ENCODE assay signal across 1 cellular context in the genomic region with DNA sequence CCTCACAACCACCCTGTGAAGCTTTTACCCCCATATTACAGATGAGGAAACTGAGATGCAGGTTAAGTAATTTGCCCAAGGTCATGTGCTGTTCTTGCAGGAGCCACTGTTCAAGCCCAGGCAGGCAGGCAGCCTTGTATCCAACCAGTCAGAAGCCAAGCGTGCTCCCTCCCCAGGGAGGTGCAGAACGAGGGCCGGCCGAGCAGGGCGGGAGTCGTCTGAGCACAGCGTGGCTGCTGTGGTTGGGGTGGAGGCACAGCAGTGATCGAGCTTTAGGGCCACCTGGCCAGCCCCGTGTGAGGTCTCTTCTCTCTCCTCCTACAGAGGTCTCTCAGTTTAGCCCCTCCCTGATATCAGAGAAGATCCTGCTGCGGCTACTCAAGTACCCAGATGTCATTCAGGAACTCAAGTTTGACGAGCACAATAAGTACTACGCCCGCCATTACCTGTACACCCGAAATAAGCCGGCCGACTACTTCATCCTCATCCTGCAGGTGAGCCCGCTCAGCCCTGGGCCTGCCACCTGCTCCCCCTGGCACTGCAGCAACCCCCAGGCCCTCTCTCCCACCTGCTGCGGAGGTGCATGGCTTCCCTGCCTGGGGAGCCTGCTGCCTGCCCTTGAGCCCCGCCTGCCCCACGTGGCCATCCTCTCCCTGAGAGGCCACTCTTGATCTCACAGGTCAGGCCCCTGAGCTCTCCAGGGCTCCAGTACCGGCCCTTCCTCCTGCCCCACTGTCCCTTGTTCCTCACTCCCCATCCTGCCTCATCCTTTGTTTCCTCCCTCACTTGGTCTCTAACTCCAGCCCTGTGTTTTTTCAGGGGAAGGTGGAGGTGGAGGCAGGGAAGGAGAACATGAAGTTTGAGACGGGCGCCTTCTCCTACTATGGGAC.
A peak's percentile ranks its signal among the peaks of the same experiment; 100 is the strongest.
TF ChIP-seq lines count a peak whose summit lies in the region.

No MANE protein-coding gene starts in this region.

TF ChIP-seq in HepG2, 621 proteins besides CTCF, POLR2A, EP300 and RAD21:
- TF ChIP-seq ZNF629 (CRISPR knock-in tag; conservative IDR thresholded peaks at IDR 0.05) (peak; percentile 50; the same call in 1 of the 2 replicates), ZNF619 (CRISPR knock-in tag; IDR thresholded peaks at IDR 0.05) (no peak), ZNF768 (CRISPR knock-in tag; IDR thresholded peaks at IDR 0.05) (peak; percentile 64; the same call in 1 of the 2 replicates), ZNF263 (CRISPR knock-in tag; IDR thresholded peaks at IDR 0.05) (no peak), ZNF34 (CRISPR knock-in tag; IDR thresholded peaks at IDR 0.05; ENCODE audit: borderline replicate concordance) (no peak), ZFY (CRISPR knock-in tag; IDR thresholded peaks at IDR 0.05) (no peak)
- TF ChIP-seq, protein P1, sequence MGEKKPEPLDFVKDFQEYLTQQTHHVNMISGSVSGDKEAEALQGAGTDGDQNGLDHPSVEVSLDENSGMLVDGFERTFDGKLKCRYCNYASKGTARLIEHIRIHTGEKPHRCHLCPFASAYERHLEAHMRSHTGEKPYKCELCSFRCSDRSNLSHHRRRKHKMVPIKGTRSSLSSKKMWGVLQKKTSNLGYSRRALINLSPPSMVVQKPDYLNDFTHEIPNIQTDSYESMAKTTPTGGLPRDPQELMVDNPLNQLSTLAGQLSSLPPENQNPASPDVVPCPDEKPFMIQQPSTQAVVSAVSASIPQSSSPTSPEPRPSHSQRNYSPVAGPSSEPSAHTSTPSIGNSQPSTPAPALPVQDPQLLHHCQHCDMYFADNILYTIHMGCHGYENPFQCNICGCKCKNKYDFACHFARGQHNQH (CRISPR knock-in tag; IDR thresholded peaks at IDR 0.05), result no peak
- TF ChIP-seq, protein P2, sequence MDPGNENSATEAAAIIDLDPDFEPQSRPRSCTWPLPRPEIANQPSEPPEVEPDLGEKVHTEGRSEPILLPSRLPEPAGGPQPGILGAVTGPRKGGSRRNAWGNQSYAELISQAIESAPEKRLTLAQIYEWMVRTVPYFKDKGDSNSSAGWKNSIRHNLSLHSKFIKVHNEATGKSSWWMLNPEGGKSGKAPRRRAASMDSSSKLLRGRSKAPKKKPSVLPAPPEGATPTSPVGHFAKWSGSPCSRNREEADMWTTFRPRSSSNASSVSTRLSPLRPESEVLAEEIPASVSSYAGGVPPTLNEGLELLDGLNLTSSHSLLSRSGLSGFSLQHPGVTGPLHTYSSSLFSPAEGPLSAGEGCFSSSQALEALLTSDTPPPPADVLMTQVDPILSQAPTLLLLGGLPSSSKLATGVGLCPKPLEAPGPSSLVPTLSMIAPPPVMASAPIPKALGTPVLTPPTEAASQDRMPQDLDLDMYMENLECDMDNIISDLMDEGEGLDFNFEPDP (CRISPR knock-in tag; conservative IDR thresholded peaks at IDR 0.05), result no peak
